ENCODE assay signal across 8 cellular contexts in genomic region chr17:75764711-75765421, GRCh38. TPM values are rescaled to one million over a fixed set of nuclear protein-coding genes. Genes with fewer than 3 reads are reported as not detected.
DNase-seq lines count a peak whose midpoint lies in the region; ATAC-seq and TF ChIP-seq lines count a peak whose summit lies in the region.

GALK1 (minus strand) TSS chr17:75765192; CDS start chr17:75765136, 56 bp downstream.

- no peaks in the 10 kb centered on the region for H3K9me3 ChIP-seq in ascending aorta

- peak; percentile 74 for ATAC-seq in GM21381 (IDR thresholded peaks at IDR 0.05; ENCODE audit: unreplicated experiment)
- no peak for ATAC-seq in HG03135 (IDR thresholded peaks at IDR 0.05; ENCODE audit: unreplicated experiment)

- peak within 1 kb of the TSS; percentile 98 for H3K4me2 ChIP-seq in KMS-11

- no peaks in the 10 kb centered on the region for H3K79me2 ChIP-seq in KMS-11 (ENCODE audit: insufficient read depth, low read depth)

- H3K4me1 ChIP-seq in KMS-11 (ENCODE audit: low read depth, poor library complexity, severe bottlenecking) (peaks cover 17% of the 10 kb centered on the region), ascending aorta (peaks cover 4 to 18% of the 10 kb centered on the region in 2 donors)

- H3K9ac ChIP-seq in KMS-11 = peak within 1 kb of the TSS; percentile 67

- H3K36me3 ChIP-seq in KMS-11 (ENCODE audit: insufficient read depth) = no peaks in the 10 kb centered on the region
- peaks cover 0 to 4% of the 10 kb centered on the region in 2 donors for H3K36me3 ChIP-seq in ascending aorta

- H3K27ac ChIP-seq in KMS-11 = peak within 1 kb of the TSS; percentile 31; the same call in 1 of the 2 replicates
- H3K27ac ChIP-seq in ascending aorta = peak within 1 kb of the TSS; percentile 84 to 85

- peak within 1 kb of the TSS; percentile 97 for H2AFZ ChIP-seq in KMS-11 (ENCODE audit: low read depth)

- H3K4me3 ChIP-seq in KMS-11 (IDR thresholded peaks at IDR 0.05; ENCODE audit: insufficient read depth, low read depth, low read length) = peak within 1 kb of the TSS; percentile 10
- H3K4me3 ChIP-seq in ascending aorta = peak within 1 kb of the TSS; percentile 67 to 85
- peak within 1 kb of the TSS; percentile 49 for H3K4me3 ChIP-seq in retinal pigment epithelial cell (ENCODE audit: low read length)

- peak; percentile 50; the same call in 1 of the 2 replicates for TF ChIP-seq CTCF in KMS-11 (conservative IDR thresholded peaks at IDR 0.05; ENCODE audit: low read depth, low read length)
- TF ChIP-seq CTCF in ascending aorta (IDR thresholded peaks at IDR 0.05) = peak; percentile 40 to 66 (median 58)
- TF ChIP-seq CTCF in retinal pigment epithelial cell (conservative IDR thresholded peaks at IDR 0.05; ENCODE audit: low read depth, low read length) = peak; percentile 74

- DNase-seq in DMS114 treated with DMSO at 0.1 percent for 48 hours (lab: John Stamatoyannopoulos, UW; ENCODE audit: unreplicated experiment) (peak; percentile 22), T-helper 2 cell (peak; percentile 56 to 87 (median 60)), ascending aorta (ENCODE audit: low spot score in 2 of 2) (peak in 1 of 2 donors; percentile 86), hepatic stellate cell (ENCODE audit: low spot score) (peak; percentile 87), retinal pigment epithelial cell (ENCODE audit: low read depth) (no peak)

- no peaks in the 10 kb centered on the region; the same call in 1 of the 2 replicates for H3K27me3 ChIP-seq in KMS-11 (ENCODE audit: insufficient read depth, low read depth)
- no peaks in the 10 kb centered on the region for H3K27me3 ChIP-seq in ascending aorta

- intact Hi-C loops in ascending aorta (cut with DNase I) = loop anchor here (1.0 kb wide), 1 partner anchor 14 kb away; a partner anchor contains a TSS

- H4K20me1 ChIP-seq in KMS-11 (ENCODE audit: insufficient read depth) = no peaks in the 10 kb centered on the region

RNA-seq across cellular contexts. Expression of gene GALK1, which starts in this region (rescaled TPM):
- 101 TPM for total RNA-seq in ascending aorta

Comparison
In these comparisons a context has a peak if more than half of its experiments do, and no peak if none do; other contexts are left out.
1. H3K4me3 ChIP-seq: peak in every context shown above with its lines; median percentile 76 in ascending aorta; 49 in retinal pigment epithelial cell; 10 in KMS-11.